In genomic region chr4:11525085-11525484, GRCh38 we compare ENCODE assay signal across 30 cellular contexts.
"Had no signal": no experiment of that assay in that cellular context is flagged by ENCODE, and none has a peak within 500 bp of the region (broad histone marks: within the 10 kb centered on the region; RNA-seq: fewer than 3 reads in every experiment).

No MANE protein-coding gene starts in this region.

- H3K27me3 Mint-ChIP-seq: activated CD4-positive, alpha-beta T cell treated with anti-CD3 and anti-CD28 coated beads for 36 hours; activated naive CD8-positive, alpha-beta T cell; naive B cell; T-cell had no signal

- H3K9me3 Mint-ChIP-seq: endodermal cell, mesothelial cell of epicardium, T-cell had no signal

- ATAC-seq: activated CD4-positive, alpha-beta T cell treated with anti-CD3 and anti-CD28 coated beads for 36 hours; activated CD8-positive, alpha-beta memory T cell treated with anti-CD3 and anti-CD28 coated beads, Interleukin-2, amount 10 ng/mL, durations not matched to agents 7 days and 5 days; activated CD8-positive, alpha-beta T cell treated with anti-CD3 and anti-CD28 coated beads, Interleukin-2, amount 10 ng/mL, durations not matched to agents 7 days and 5 days; gastroesophageal sphincter; left ventricle myocardium superior; pancreas; sciatic nerve; stimulated activated naive CD8-positive, alpha-beta T cell treated with anti-CD3 and anti-CD28 coated beads, Interleukin-15, Interleukin-2, amounts not matched to agents 100 U/mL and 50 U/mL, for 24 hours; T-cell had no signal

- H3K36me3 ChIP-seq: gastroesophageal sphincter, pancreas, prostate gland, thoracic aorta had no signal

- H3K27me3 ChIP-seq: gastroesophageal sphincter, hepatocyte, pancreas had no signal

- H3K4me3 Mint-ChIP-seq: activated CD4-positive, alpha-beta T cell treated with anti-CD3 and anti-CD28 coated beads for 36 hours; activated CD8-positive, alpha-beta memory T cell treated with anti-CD3 and anti-CD28 coated beads, Interleukin-2, amount 10 ng/mL, durations not matched to agents 7 days and 5 days; activated CD8-positive, alpha-beta T cell treated with anti-CD3 and anti-CD28 coated beads, Interleukin-2, amount 10 ng/mL, durations not matched to agents 7 days and 5 days; activated naive CD8-positive, alpha-beta T cell; brain; endodermal cell; mesothelial cell of epicardium; naive B cell; T-cell had no signal

- H3K4me1 ChIP-seq: gastroesophageal sphincter, pancreas, prostate gland had no signal

- H3K4me3 ChIP-seq: gastroesophageal sphincter, hepatocyte, pancreas, prostate gland, skin epidermis, thoracic aorta had no signal

- H3K4me1 Mint-ChIP-seq: activated CD4-positive, alpha-beta T cell treated with anti-CD3 and anti-CD28 coated beads for 36 hours; activated CD8-positive, alpha-beta memory T cell treated with anti-CD3 and anti-CD28 coated beads, Interleukin-2, amount 10 ng/mL, durations not matched to agents 7 days and 5 days; brain; mesothelial cell of epicardium; naive B cell had no signal

- H3K27ac ChIP-seq: gastroesophageal sphincter, hepatocyte, pancreas, prostate gland, skin epidermis, thoracic aorta had no signal

- H3K27ac Mint-ChIP-seq: activated CD4-positive, alpha-beta T cell treated with anti-CD3 and anti-CD28 coated beads for 36 hours; activated CD8-positive, alpha-beta memory T cell treated with anti-CD3 and anti-CD28 coated beads, Interleukin-2, amount 10 ng/mL, durations not matched to agents 7 days and 5 days; activated CD8-positive, alpha-beta T cell treated with anti-CD3 and anti-CD28 coated beads, Interleukin-2, amount 10 ng/mL, durations not matched to agents 7 days and 5 days; activated naive CD8-positive, alpha-beta T cell; brain; endodermal cell; mesothelial cell of epicardium; naive B cell; T-cell had no signal

- DNase-seq: activated CD4-positive, alpha-beta T cell treated with anti-CD3 and anti-CD28 coated beads for 36 hours; activated CD4-positive, CD25-positive, alpha-beta regulatory T cell; activated CD8-positive, alpha-beta memory T cell treated with anti-CD3 and anti-CD28 coated beads, Interleukin-2, amount 10 ng/mL, durations not matched to agents 7 days and 5 days; activated CD8-positive, alpha-beta T cell treated with anti-CD3 and anti-CD28 coated beads, Interleukin-2, amount 10 ng/mL, durations not matched to agents 7 days and 5 days; activated effector memory CD4-positive, alpha-beta T cell treated with Interleukin-2 at 50 U/mL for 16 hours; activated naive CD4-positive, alpha-beta T cell treated with Interleukin-2 at 50 U/mL for 16 hours; aorta; caudate nucleus; endodermal cell; islet precursor cell; left cardiac atrium; left ventricle myocardium superior; naive B cell; nucleus accumbens; pancreas; retina; stimulated activated CD4-positive, alpha-beta T cell treated with anti-CD3 and anti-CD28 coated beads, Interleukin-12 subunit alpha, Interleukin-12 subunit beta, amount 100 ng/mL, for 4 hours; stimulated activated CD4-positive, alpha-beta T cell treated with anti-CD3 and anti-CD28 coated beads, Interleukin-4, amount 100 ng/mL, for 1 hour; stimulated activated naive CD8-positive, alpha-beta T cell treated with anti-CD3 and anti-CD28 coated beads, Interleukin-15, Interleukin-2, amounts not matched to agents 100 U/mL and 50 U/mL, for 24 hours; T-cell; trophoblast cell had no signal

- H3K9me3 ChIP-seq: pancreas, prostate gland, thoracic aorta had no signal

- H3K36me3 Mint-ChIP-seq: activated CD8-positive, alpha-beta memory T cell treated with anti-CD3 and anti-CD28 coated beads, Interleukin-2, amount 10 ng/mL, durations not matched to agents 7 days and 5 days; activated naive CD8-positive, alpha-beta T cell; brain; mesothelial cell of epicardium; T-cell had no signal

- H2AFZ ChIP-seq: hepatocyte had no signal

- H3K4me2 ChIP-seq: hepatocyte had no signal
